ENCODE assay signal across 1 cellular context in the genomic region with DNA sequence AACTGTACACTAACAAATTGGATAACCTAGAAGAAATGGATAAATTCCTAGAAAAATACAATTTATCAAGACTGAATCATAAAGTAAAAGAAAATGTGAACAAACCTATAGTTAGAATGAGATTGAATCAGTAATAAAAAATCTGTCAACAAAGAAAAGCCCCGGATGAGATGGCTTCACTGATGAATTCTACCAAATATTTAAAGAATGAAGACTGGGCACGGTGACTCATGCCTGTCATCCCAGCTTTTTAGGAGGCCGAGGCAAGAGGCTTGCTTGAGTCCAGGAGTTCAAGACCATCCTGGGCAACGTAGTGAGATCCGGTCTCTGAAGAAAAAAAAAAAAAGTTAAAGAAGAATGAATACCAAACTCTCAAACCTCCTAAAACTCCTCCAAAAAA.
TF ChIP-seq lines count a peak whose summit lies in the region.

No MANE protein-coding gene starts in this region.

TF ChIP-seq in IMR-90, 13 proteins besides CTCF, POLR2A, EP300 and RAD21:
- TF ChIP-seq CEBPB (IDR thresholded peaks at IDR 0.05; ENCODE audit: low read depth, low read length), result no peak
- TF ChIP-seq, protein P1, sequence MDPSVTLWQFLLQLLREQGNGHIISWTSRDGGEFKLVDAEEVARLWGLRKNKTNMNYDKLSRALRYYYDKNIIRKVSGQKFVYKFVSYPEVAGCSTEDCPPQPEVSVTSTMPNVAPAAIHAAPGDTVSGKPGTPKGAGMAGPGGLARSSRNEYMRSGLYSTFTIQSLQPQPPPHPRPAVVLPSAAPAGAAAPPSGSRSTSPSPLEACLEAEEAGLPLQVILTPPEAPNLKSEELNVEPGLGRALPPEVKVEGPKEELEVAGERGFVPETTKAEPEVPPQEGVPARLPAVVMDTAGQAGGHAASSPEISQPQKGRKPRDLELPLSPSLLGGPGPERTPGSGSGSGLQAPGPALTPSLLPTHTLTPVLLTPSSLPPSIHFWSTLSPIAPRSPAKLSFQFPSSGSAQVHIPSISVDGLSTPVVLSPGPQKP (IDR thresholded peaks at IDR 0.05; ENCODE audit: borderline replicate concordance, low read depth, low read length), result no peak
- TF ChIP-seq CHD1 (IDR thresholded peaks at IDR 0.05; ENCODE audit: low read depth, low read length), result no peak
- peak; percentile 48 for TF ChIP-seq RCOR1 (IDR thresholded peaks at IDR 0.05; ENCODE audit: insufficient replicate concordance, low read length)
- TF ChIP-seq SMC3 (IDR thresholded peaks at IDR 0.05; ENCODE audit: low read depth, low read length), result no peak
